ENCODE assay signal across 13 cellular contexts in the genomic region with DNA sequence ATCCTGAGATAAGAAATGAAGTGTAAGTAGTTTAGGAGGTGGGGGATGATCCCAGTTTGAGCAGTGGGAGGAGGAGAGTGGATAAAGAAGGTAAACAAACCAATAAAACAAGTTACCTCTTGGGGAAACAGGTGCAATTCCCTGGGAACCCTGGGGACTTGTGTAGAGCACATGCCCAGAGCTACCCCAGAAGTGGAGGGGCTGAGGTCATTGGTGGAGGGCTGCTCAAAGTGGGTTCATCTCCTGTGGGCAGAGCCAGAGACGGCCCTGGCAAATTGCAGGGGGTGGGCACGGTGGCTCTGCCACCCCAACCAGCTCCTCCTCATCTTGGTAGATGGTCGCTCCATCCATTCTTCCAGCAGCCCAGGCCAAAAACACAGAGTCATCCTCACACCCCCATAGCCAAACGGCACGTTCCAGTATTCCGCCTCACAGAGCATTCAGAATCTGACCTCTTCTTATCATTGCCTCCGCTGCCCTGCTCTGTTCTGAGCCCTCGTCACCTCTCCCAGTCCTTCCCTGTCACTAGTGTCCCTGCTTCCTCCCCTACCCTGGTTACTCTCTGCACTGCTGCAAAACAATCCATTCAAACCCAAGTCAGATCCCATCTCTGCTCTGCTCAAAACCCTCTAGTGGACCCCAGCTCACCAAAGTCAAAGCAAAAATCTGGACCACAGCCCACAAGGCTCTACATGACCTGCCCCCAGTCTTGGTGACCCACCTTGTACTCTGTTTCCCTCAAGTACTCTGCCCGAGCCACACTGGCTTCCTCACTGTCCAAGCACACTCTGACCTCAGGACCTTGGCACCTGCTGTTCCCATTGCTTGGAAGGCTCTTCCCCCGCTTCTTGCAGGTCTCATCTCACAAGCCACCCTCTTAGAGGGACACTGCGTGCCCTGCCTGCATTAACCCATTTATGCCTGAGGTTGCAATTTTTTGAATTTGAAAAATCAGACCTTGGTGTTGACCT. TPM values are rescaled to one million over a fixed set of nuclear protein-coding genes. Genes with fewer than 3 reads are reported as not detected.
A peak's percentile ranks its signal among the peaks of the same experiment; 100 is the strongest.
DNase-seq lines count a peak whose midpoint lies in the region; ATAC-seq, FAIRE-seq and TF ChIP-seq lines count a peak whose summit lies in the region.
"Had no signal": no experiment of that assay in that cellular context is flagged by ENCODE, and none has a peak within 500 bp of the region (broad histone marks: within the 10 kb centered on the region; RNA-seq: fewer than 3 reads in every experiment).

No MANE protein-coding gene starts in this region.

- H2BK12ac ChIP-seq in H1 (ENCODE audit: low read depth, low read length) (no peak overlapping the region), H9 (ENCODE audit: insufficient read length, low read depth, low read length) (no peak overlapping the region)

- no peaks in the 10 kb centered on the region for H3K79me2 ChIP-seq in H1 (ENCODE audit: control insufficient read depth in 1 of 2, insufficient read depth in 2 of 2, low read length in 2 of 2)
- no peaks in the 10 kb centered on the region for H3K79me2 ChIP-seq in H9 (ENCODE audit: insufficient read depth, low read length)

- intact Hi-C loops in CD4-positive, alpha-beta T cell (cut with DNase I, micrococcal nuclease): loop anchor here in 1 of 2 experiments (5.0 to 10.0 kb wide), 2 partner anchors 172 to 525 kb away; no protein-coding TSS in a partner anchor

- H4K20me1 ChIP-seq in BLaER1 (no peaks in the 10 kb centered on the region), H1 (replicated peaks in 1 of 2; ENCODE audit: control insufficient read depth in 1 of 2, insufficient read depth in 2 of 2, low read length in 2 of 2) (no peaks in the 10 kb centered on the region), H9 (ENCODE audit: control insufficient read depth, insufficient read depth, insufficient read length) (no peaks in the 10 kb centered on the region)

- no peaks in the 10 kb centered on the region for H3K36me3 Mint-ChIP-seq in CD4-positive, alpha-beta T cell (ENCODE audit: low read depth)
- H3K36me3 Mint-ChIP-seq in progenitor cell of endocrine pancreas (ENCODE audit: insufficient read depth) (no peaks in the 10 kb centered on the region), H9 (ENCODE audit: insufficient read depth in 1 of 3, low read depth in 3 of 3) (no peaks in the 10 kb centered on the region)

- H2AK5ac ChIP-seq in H1 (ENCODE audit: low read depth, low read length): no peak overlapping the region
- H2AK5ac ChIP-seq in H9 (ENCODE audit: insufficient read length, low read length): no peak overlapping the region

- H3K23me2 ChIP-seq in H1 (ENCODE audit: low read depth, low read length) (peaks cover 3% of the 10 kb centered on the region; the same call in 1 of the 2 replicates), H9 (ENCODE audit: insufficient read length, low read depth, low read length, poor library complexity, severe bottlenecking) (no peaks in the 10 kb centered on the region)

- H3K4me2 ChIP-seq in BLaER1: peak overlapping the region; percentile 84
- no peak overlapping the region for H3K4me2 ChIP-seq in H1 (ENCODE audit: insufficient read depth in 1 of 2, low read depth in 2 of 2, low read length in 2 of 2)
- no peak overlapping the region for H3K4me2 ChIP-seq in H9 (ENCODE audit: insufficient read depth, insufficient read length, low read length)

- H3K27me3 ChIP-seq in BLaER1 (no peaks in the 10 kb centered on the region), H1 (replicated peaks in 1 of 4; ENCODE audit: control insufficient read depth in 3 of 4, extremely low read depth in 1 of 4, insufficient read depth in 3 of 4, low read length in 3 of 4) (no peaks in the 10 kb centered on the region), H9 (ENCODE audit: insufficient read depth, low read length) (no peaks in the 10 kb centered on the region)
- H3K27me3 ChIP-seq in CD4-positive, alpha-beta T cell (ENCODE audit: control insufficient read depth, insufficient read depth, low read length): peaks cover 23% of the 10 kb centered on the region

- H4K5ac ChIP-seq in H1 (ENCODE audit: insufficient read length, low read depth, low read length): no peak overlapping the region
- H4K5ac ChIP-seq in H9 (ENCODE audit: insufficient read length, low read depth, low read length): no peak overlapping the region

- peaks cover 46% of the 10 kb centered on the region for H3K27me3 Mint-ChIP-seq in CD4-positive, alpha-beta T cell
- H3K27me3 Mint-ChIP-seq in progenitor cell of endocrine pancreas (peaks cover 35% of the 10 kb centered on the region), H9 (ENCODE audit: low read depth) (peaks cover 14% of the 10 kb centered on the region)

- H3K36me3 ChIP-seq in BLaER1: no peaks in the 10 kb centered on the region
- no peaks in the 10 kb centered on the region for H3K36me3 ChIP-seq in H1 (ENCODE audit: control insufficient read depth in 2 of 4, insufficient read depth in 4 of 4, low read length in 3 of 4)

- H3K27ac Mint-ChIP-seq in CD4-positive, alpha-beta T cell: no peak overlapping the region
- H3K27ac Mint-ChIP-seq in progenitor cell of endocrine pancreas (peak overlapping the region; percentile 9), H9 (no peak overlapping the region)

- no peak for TF ChIP-seq POLR2A in H1 (IDR thresholded peaks at IDR 0.05; ENCODE audit: control extremely low read depth in 1 of 2, low read depth in 2 of 2, low read length in 2 of 2)

- peaks cover 7% of the 10 kb centered on the region for H3K4me1 Mint-ChIP-seq in CD4-positive, alpha-beta T cell (ENCODE audit: low read depth)
- no peaks in the 10 kb centered on the region for H3K4me1 Mint-ChIP-seq in progenitor cell of endocrine pancreas (ENCODE audit: low read depth)
- H3K4me1 Mint-ChIP-seq in H9: peaks cover 16 to 29% of the 10 kb centered on the region in 2 experiments

- H3K18ac ChIP-seq in H1 (ENCODE audit: extremely low read depth, low read length): no peak overlapping the region
- H3K18ac ChIP-seq in H9 (ENCODE audit: insufficient read length, low read depth, low read length): no peak overlapping the region

- no peak overlapping the region for H3K9ac ChIP-seq in BLaER1
- H3K9ac ChIP-seq in H1 (replicated peaks in 1 of 4; ENCODE audit: extremely low read depth in 1 of 4, low read depth in 3 of 4, low read length in 3 of 4): no peak overlapping the region
- no peak overlapping the region for H3K9ac ChIP-seq in H9 (ENCODE audit: extremely low read depth, insufficient read length, low read length)

- H3K4me3 Mint-ChIP-seq in CD4-positive, alpha-beta T cell: peak overlapping the region; percentile 4
- no peak overlapping the region for H3K4me3 Mint-ChIP-seq in progenitor cell of endocrine pancreas (ENCODE audit: low read depth)
- H3K4me3 Mint-ChIP-seq in H9: no peak overlapping the region; a peak in 1 of 5 replicates

- H3K9me3 ChIP-seq in BLaER1 (no peaks in the 10 kb centered on the region), H1 (ENCODE audit: insufficient read depth in 2 of 2, low read depth in 1 of 2, low read length in 1 of 2) (no peaks in the 10 kb centered on the region), H9 (ENCODE audit: control insufficient read depth, low read depth, low read length) (no peaks in the 10 kb centered on the region)
- H3K9me3 ChIP-seq in CD4-positive, alpha-beta T cell (ENCODE audit: control insufficient read depth, low read length): no peaks in the 10 kb centered on the region

- H2BK15ac ChIP-seq in H1 (ENCODE audit: low read length) (0 out of 2 replicates have a peak overlapping the region, but pooled peaks have one; percentile 10), H9 (ENCODE audit: low read depth, low read length) (no peak overlapping the region)

- no peak overlapping the region for H3T11ph ChIP-seq in H9 (ENCODE audit: low read length)

- no peak for DNase-seq in CD4-positive, alpha-beta T cell
- DNase-seq in H1 (ENCODE audit: low read depth in 1 of 2, low spot score in 2 of 2): peak in 1 of 2 experiments; percentile 38
- no peak for DNase-seq in progenitor cell of endocrine pancreas (ENCODE audit: low spot score, unreplicated experiment)
- DNase-seq in H9: no peak
- DNase-seq: IMR-90, NCI-H187 treated with DMSO at 0.1 percent for 48 hours, NCI-H2171 treated with DMSO at 0.1 percent for 48 hours, SIG-M5 had no signal

- H3K4me3 ChIP-seq in BLaER1: no peak overlapping the region
- no peak overlapping the region for H3K4me3 ChIP-seq in H1 (ENCODE audit: extremely low read depth in 1 of 4, insufficient read depth in 2 of 4, low read depth in 3 of 4, low read length in 4 of 4)

- ATAC-seq in CD4-positive, alpha-beta T cell (ENCODE audit: poor library complexity): no peak
- no peak for ATAC-seq in HG03520 (IDR thresholded peaks at IDR 0.05; ENCODE audit: unreplicated experiment)
- no peak for ATAC-seq in GM19023 (IDR thresholded peaks at IDR 0.05; ENCODE audit: unreplicated experiment)

- H3K4ac ChIP-seq in H1 (replicated peaks; ENCODE audit: insufficient read length, low read depth, low read length): no peak overlapping the region
- H3K4ac ChIP-seq in H9 (ENCODE audit: low read depth, low read length): no peak overlapping the region

- FAIRE-seq in H1 (lab: Jason Lieb, UNC): no peak
- FAIRE-seq: RCC 7860 had no signal

- H3K56ac ChIP-seq in H1 (replicated peaks; ENCODE audit: insufficient read length, low read depth, low read length) (no peak overlapping the region), H9 (ENCODE audit: insufficient read length, low read depth, low read length) (no peak overlapping the region)

- no peak overlapping the region for H2BK120ac ChIP-seq in H1 (replicated peaks; ENCODE audit: low read depth, low read length)
- no peak overlapping the region for H2BK120ac ChIP-seq in H9 (ENCODE audit: low read depth, low read length, poor library complexity, severe bottlenecking)

- no peak overlapping the region for H2AFZ ChIP-seq in H1 (ENCODE audit: low read length)
- no peak overlapping the region for H2AFZ ChIP-seq in H9 (ENCODE audit: low read length)

- TF ChIP-seq RAD21 in H1 (IDR thresholded peaks at IDR 0.05 in 1 of 2, conservative IDR thresholded peaks at IDR 0.05 in 1 of 2; ENCODE audit: low read depth in 2 of 2, low read length in 2 of 2): no peak

- 92% methylated on average over 11 of the region's 11 CpGs; no CpG with 5 or more reads in 1 of the 2 experiments for WGBS in H1 (ENCODE audit: extremely low coverage in 1 of 2, insufficient coverage in 1 of 2, insufficient read length in 1 of 2, insufficient replicate concordance in 2 of 2, low coverage in 1 of 2, low lambda C conversion rate in 2 of 2, missing lambda C conversion rate in 1 of 2), 2 experiments
- WGBS in H9 (ENCODE audit: extremely low coverage, insufficient read length, low lambda C conversion rate): no CpG with 5 or more reads among the region's 11 CpGs

- H3K23ac ChIP-seq in H1 (ENCODE audit: insufficient read length) (no peak overlapping the region), H9 (ENCODE audit: insufficient read length, low read depth, low read length) (no peak overlapping the region)

- TF ChIP-seq EP300 in H1 (IDR thresholded peaks at IDR 0.05; ENCODE audit: borderline replicate concordance in 1 of 2, low read depth in 2 of 2, low read length in 2 of 2): no peak

- no peak overlapping the region for H2BK20ac ChIP-seq in H1 (ENCODE audit: low read length)
- H2BK20ac ChIP-seq in H9 (ENCODE audit: low read depth, low read length, poor library complexity, severe bottlenecking): no peak overlapping the region

- H2BK5ac ChIP-seq in H1 (ENCODE audit: low read depth, low read length) (no peak overlapping the region), H9 (ENCODE audit: insufficient read length, low read length) (no peak overlapping the region)

- H3K14ac ChIP-seq in H1 (ENCODE audit: insufficient read length) (no peak overlapping the region), H9 (ENCODE audit: insufficient read depth, low read length) (no peak overlapping the region)

- TF ChIP-seq CTCF in CD4-positive, alpha-beta T cell (IDR thresholded peaks at IDR 0.05): no peak
- TF ChIP-seq CTCF in H1 (IDR thresholded peaks at IDR 0.05; ENCODE audit: control extremely low read depth in 1 of 3, insufficient read depth in 1 of 3, low read depth in 1 of 3, low read length in 3 of 3) (no peak), progenitor cell of endocrine pancreas (IDR thresholded peaks at IDR 0.05; ENCODE audit: unreplicated experiment) (no peak), H9 (conservative IDR thresholded peaks at IDR 0.05) (no peak)

- H3K27ac ChIP-seq in BLaER1 (no peak overlapping the region), H1 (ENCODE audit: low read depth, low read length) (no peak overlapping the region), H9 (ENCODE audit: insufficient read length, low read depth, low read length) (no peak overlapping the region)
- no peak overlapping the region for H3K27ac ChIP-seq in CD4-positive, alpha-beta T cell (ENCODE audit: low read depth, low read length)

- POLR2A ChIA-PET in CD4-positive, alpha-beta T cell (lab: Charles Lee): no interaction called here
- POLR2A ChIA-PET in H1 (lab: Charles Lee; ENCODE audit: partially characterized antibody): interaction anchor here (1.1 kb wide), 1 partner anchor 9 kb away, joined by 3 read pairs; no protein-coding TSS in a partner anchor

- H4K8ac ChIP-seq in H1 (ENCODE audit: extremely low read depth, insufficient read depth, low read length): no peak overlapping the region
- no peak overlapping the region for H4K8ac ChIP-seq in H9 (replicated peaks; ENCODE audit: insufficient read length, low read depth, low read length)

- H3K79me1 ChIP-seq in H1 (ENCODE audit: low read depth, low read length) (no peaks in the 10 kb centered on the region), H9 (ENCODE audit: insufficient read depth, low read depth, low read length, poor library complexity, severe bottlenecking) (no peaks in the 10 kb centered on the region)

- H3K4me1 ChIP-seq in BLaER1 (peaks cover 52% of the 10 kb centered on the region), H1 (replicated peaks in 1 of 4; ENCODE audit: control insufficient read depth in 3 of 4, insufficient read depth in 4 of 4, low read length in 3 of 4) (peaks cover 0 to 6% (median 5%) of the 10 kb centered on the region in 4 experiments; a peak in 6 of 7 replicates), H9 (ENCODE audit: insufficient read depth, low read length) (no peaks in the 10 kb centered on the region)

- H3K9me3 Mint-ChIP-seq in CD4-positive, alpha-beta T cell: no peaks in the 10 kb centered on the region
- H3K9me3 Mint-ChIP-seq in progenitor cell of endocrine pancreas (ENCODE audit: low read depth) (no peaks in the 10 kb centered on the region), H9 (no peaks in the 10 kb centered on the region)

- CTCF ChIA-PET in CD4-positive, alpha-beta T cell (lab: Charles Lee): no interaction called here
- CTCF ChIA-PET in H1 (lab: Charles Lee; ENCODE audit: partially characterized antibody): interaction anchor here (0.9 to 4.9 kb wide), 15 partner anchors 8 to 296 kb away, joined by 3 to 36 read pairs (median 7); no protein-coding TSS in a partner anchor

- H4K91ac ChIP-seq in H1 (replicated peaks; ENCODE audit: insufficient read length, low read length) (no peak overlapping the region), H9 (ENCODE audit: insufficient read length, low read depth, low read length) (no peak overlapping the region)

RNA-seq across cellular contexts. Expression of a gene that starts 5.5 kb away (rescaled TPM):
- total RNA-seq in CD4-positive, alpha-beta T cell: under 1 TPM; 0.11 to 0.22 TPM
- 0.71 and 1.3 TPM in 2 replicates for total RNA-seq in H1 (2021; fragmentation: NEBNext Ultra II Directional; extraction: Animal tissue kit (Norgen Biotek cat#: 25700))
- polyA plus RNA-seq in H1 (2011; rRNA removed): 0.41 and 0.89 TPM in 2 replicates
- 0.88 TPM for polyA plus RNA-seq in H1 (2011; cell fraction: cytosol; rRNA removed)
- polyA plus RNA-seq in H1 (2011; cell fraction: nucleus; rRNA removed): 4.4 TPM
- 0.60 to 1.6 TPM (median 0.87 TPM) in 4 replicates for polyA plus RNA-seq in H1 (2012, experiment 1 of 2)
- 0.45 TPM for polyA plus RNA-seq in H1 (2012, experiment 2 of 2)
- 0.63 TPM for polyA plus RNA-seq in H1 (2013, experiment 1 of 2)
- polyA plus RNA-seq in H1 (2013, experiment 2 of 2): 0.57 TPM
- polyA minus RNA-seq in H1 (2011; rRNA and poly(A)+ RNA removed): 0.63 and 0.91 TPM in 2 replicates
- not detected for polyA minus RNA-seq in H1 (2011; cell fraction: cytosol; rRNA and poly(A)+ RNA removed)
- 1.9 TPM for polyA minus RNA-seq in H1 (2011; cell fraction: nucleus; rRNA and poly(A)+ RNA removed)
- 2.9 and 3.9 TPM in 2 replicates for total RNA-seq in progenitor cell of endocrine pancreas
- 0.59 and 0.75 TPM in 2 replicates for total RNA-seq in H9 (2021)
- total RNA-seq: H4 had no signal

RNA-seq across cellular contexts. Expression of a gene that starts 44.6 kb away (rescaled TPM):
- total RNA-seq in CD4-positive, alpha-beta T cell: not detected
- total RNA-seq in H1 (2021; fragmentation: NEBNext Ultra II Directional; extraction: Animal tissue kit (Norgen Biotek cat#: 25700)): 2.6 and 3.1 TPM in 2 replicates
- polyA plus RNA-seq in H1 (2011; rRNA removed): 1.5 and 2.1 TPM in 2 replicates
- 1.4 TPM for polyA plus RNA-seq in H1 (2011; cell fraction: cytosol; rRNA removed)
- polyA plus RNA-seq in H1 (2011; cell fraction: nucleus; rRNA removed): 3.1 TPM
- 1.0 to 2.0 TPM (median 1.8 TPM) in 4 replicates for polyA plus RNA-seq in H1 (2012, experiment 1 of 2)
- 1.2 TPM for polyA plus RNA-seq in H1 (2012, experiment 2 of 2)
- polyA plus RNA-seq in H1 (2013, experiment 1 of 2): 1.2 TPM
- polyA plus RNA-seq in H1 (2013, experiment 2 of 2): 1.6 TPM
- 1.4 and 1.5 TPM in 2 replicates for polyA minus RNA-seq in H1 (2011; rRNA and poly(A)+ RNA removed)
- polyA minus RNA-seq in H1 (2011; cell fraction: cytosol; rRNA and poly(A)+ RNA removed): 1.7 TPM
- 3.8 TPM for polyA minus RNA-seq in H1 (2011; cell fraction: nucleus; rRNA and poly(A)+ RNA removed)
- 0.65 and 0.73 TPM in 2 replicates for total RNA-seq in progenitor cell of endocrine pancreas
- 2.6 and 2.9 TPM in 2 replicates for total RNA-seq in H9 (2021)
